ENCODE assay signal across 17 cellular contexts in the genomic region with DNA sequence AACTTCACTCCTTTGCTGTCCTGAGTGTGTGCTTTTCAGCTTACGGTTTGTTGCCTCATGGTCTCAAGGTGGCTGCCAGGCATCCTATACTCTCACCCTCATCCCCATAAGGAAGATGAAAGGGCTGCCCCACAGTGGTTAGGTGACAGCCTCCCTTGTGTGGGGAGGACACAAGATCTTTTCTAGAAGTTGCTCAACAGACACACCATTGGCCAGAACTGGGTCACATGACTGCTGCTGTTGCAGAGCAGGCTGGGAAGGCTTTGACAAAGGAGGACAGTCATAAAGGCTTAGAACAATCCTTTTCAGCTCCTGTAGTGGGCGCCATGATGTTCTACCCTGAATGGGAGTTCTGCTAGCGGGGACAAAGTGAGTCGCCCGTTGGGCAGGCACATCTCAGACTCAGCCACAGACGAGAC.
A peak's percentile ranks its signal among the peaks of the same experiment; 100 is the strongest.
DNase-seq lines count a peak whose midpoint lies in the region; ATAC-seq, FAIRE-seq and TF ChIP-seq lines count a peak whose summit lies in the region.
"Had no signal": no experiment of that assay in that cellular context is flagged by ENCODE, and none has a peak within 500 bp of the region (broad histone marks: within the 10 kb centered on the region; RNA-seq: fewer than 3 reads in every experiment).

No MANE protein-coding gene starts in this region.

- no peak overlapping the region for H3K9ac ChIP-seq in GM12878 (ENCODE audit: control insufficient read depth, insufficient read depth, low read length)
- H3K9ac ChIP-seq in neural progenitor cell = no peak overlapping the region

- FAIRE-seq in GM12878 (lab: Jason Lieb, UNC) = no peak
- FAIRE-seq: GM12892 had no signal

- ATAC-seq in activated CD4-positive, alpha-beta T cell treated with anti-CD3 and anti-CD28 coated beads for 36 hours = peak; percentile 30
- ATAC-seq in GM12878 (no peak), GM21390 (IDR thresholded peaks at IDR 0.05; ENCODE audit: unreplicated experiment) (no peak)
- ATAC-seq: natural killer cell treated with Interleukin-12 subunit alpha and Interleukin-12 subunit beta and Interleukin-15 and Interleukin-18, amount 100 ng/mL, for 72 hours had no signal

- no TSS peak for BruUV-seq in GM12878 (replicated peaks; lab: Mats Ljungman, UMichigan)

- TF ChIP-seq EP300 in GM12878 (IDR thresholded peaks at IDR 0.05; ENCODE audit: borderline replicate concordance in 1 of 2, control insufficient read depth in 1 of 2, low read depth in 2 of 2, low read length in 2 of 2) = no peak

- SMC1A ChIA-PET in GM12878 (lab: Charles Lee; ENCODE audit: uncharacterized antibody, unreplicated experiment) = no interaction called here

- H3K79me2 ChIP-seq in GM12878 (ENCODE audit: control insufficient read depth, insufficient read depth, low read length) (no peaks in the 10 kb centered on the region), neural progenitor cell (ENCODE audit: low read depth) (no peaks in the 10 kb centered on the region)

- no peaks in the 10 kb centered on the region for H3K27me3 ChIP-seq in GM12878 (replicated peaks in 1 of 2; ENCODE audit: control insufficient read depth in 2 of 2, insufficient read depth in 2 of 2, low read length in 1 of 2)
- no peaks in the 10 kb centered on the region for H3K27me3 ChIP-seq in neural progenitor cell

- H3K36me3 Mint-ChIP-seq in activated CD4-positive, alpha-beta T cell treated with anti-CD3 and anti-CD28 coated beads for 36 hours (ENCODE audit: low read depth) = peaks cover 9% of the 10 kb centered on the region
- H3K36me3 Mint-ChIP-seq in neural progenitor cell = peaks cover 8% of the 10 kb centered on the region
- H3K36me3 Mint-ChIP-seq: natural killer cell treated with Interleukin-12 subunit alpha and Interleukin-12 subunit beta and Interleukin-15 and Interleukin-18, amount 100 ng/mL, for 72 hours had no signal

- no peaks in the 10 kb centered on the region for H3K27me3 Mint-ChIP-seq in activated CD4-positive, alpha-beta T cell treated with anti-CD3 and anti-CD28 coated beads for 36 hours
- peaks cover 3% of the 10 kb centered on the region for H3K27me3 Mint-ChIP-seq in neural progenitor cell (ENCODE audit: insufficient read depth, low read depth)

- CTCF ChIA-PET in activated CD4-positive, alpha-beta T cell treated with anti-CD3 and anti-CD28 coated beads for 36 hours (lab: Charles Lee) = no interaction called here
- CTCF ChIA-PET in GM12878 (lab: Yijun Ruan, JAX) = no interaction called here

- H3K4me1 ChIP-seq in GM12878 (ENCODE audit: control insufficient read depth, insufficient read depth, low read length) = no peaks in the 10 kb centered on the region
- H3K4me1 ChIP-seq in neural progenitor cell = peaks cover 16% of the 10 kb centered on the region

- RAD21 ChIA-PET in GM12878 (lab: Charles Lee; ENCODE audit: unreplicated experiment) = no interaction called here

- H3K9me3 ChIP-seq in GM12878 (replicated peaks; ENCODE audit: control insufficient read depth, insufficient read depth, low read length) (no peaks in the 10 kb centered on the region; the same call in 2 of the 3 replicates), neural progenitor cell (ENCODE audit: low read depth) (no peaks in the 10 kb centered on the region)
- H3K9me3 ChIP-seq: thoracic aorta had no signal

- POLR2A ChIA-PET in activated CD4-positive, alpha-beta T cell treated with anti-CD3 and anti-CD28 coated beads for 36 hours (lab: Charles Lee) = no interaction called here
- POLR2A ChIA-PET in GM12878 (lab: Charles Lee) = no interaction called here

- 73% methylated on average over 6 of the region's 6 CpGs for WGBS in GM12878 (ENCODE audit: insufficient coverage, insufficient replicate concordance, low lambda C conversion rate, missing lambda C conversion rate)

- H3K4me2 ChIP-seq in GM12878 (ENCODE audit: control insufficient read depth, insufficient read depth) (no peak overlapping the region), neural progenitor cell (no peak overlapping the region)

- no peak overlapping the region for H2AFZ ChIP-seq in GM12878 (ENCODE audit: control insufficient read depth, low read depth, low read length)
- H2AFZ ChIP-seq in neural progenitor cell (replicated peaks) = no peak overlapping the region

- no peak overlapping the region for H3K4me3 Mint-ChIP-seq in activated CD4-positive, alpha-beta T cell treated with anti-CD3 and anti-CD28 coated beads for 36 hours
- no peak overlapping the region for H3K4me3 Mint-ChIP-seq in neural progenitor cell
- H3K4me3 Mint-ChIP-seq: activated naive CD4-positive, alpha-beta T cell treated with anti-CD3 and anti-CD28 coated beads for 36 hours; CD4-positive, alpha-beta T cell; natural killer cell treated with Interleukin-12 subunit alpha and Interleukin-12 subunit beta and Interleukin-15 and Interleukin-18, amount 100 ng/mL, for 72 hours had no signal

- TF ChIP-seq POLR2A in GM12878 (IDR thresholded peaks at IDR 0.05; ENCODE audit: low read depth, low read length) = no peak

- intact Hi-C loops in activated CD4-positive, alpha-beta T cell treated with anti-CD3 and anti-CD28 coated beads for 36 hours (cut with DNase I, micrococcal nuclease) = loop anchor here in 1 of 2 experiments (10.0 kb wide), 1 partner anchor 116 kb away; no protein-coding TSS in a partner anchor
- intact Hi-C loops in GM12878 (cut with micrococcal nuclease; ENCODE audit: unreplicated experiment) = no loop called here

- no peak for TF ChIP-seq CTCF in GM12878 (IDR thresholded peaks at IDR 0.05 in 2 of 3, conservative IDR thresholded peaks at IDR 0.05 in 1 of 3; ENCODE audit: control insufficient read depth in 2 of 3, extremely low read depth in 1 of 3, insufficient read depth in 1 of 3, low read depth in 3 of 3, low read length in 3 of 3)
- TF ChIP-seq CTCF in neural progenitor cell (IDR thresholded peaks at IDR 0.05) = no peak

- no peak for TF ChIP-seq RAD21 in GM12878 (IDR thresholded peaks at IDR 0.05; ENCODE audit: insufficient read depth, low read depth, low read length)

- H3F3A ChIP-seq in neural progenitor cell (ENCODE audit: low read depth) = peaks cover 13% of the 10 kb centered on the region

- H3K9me3 Mint-ChIP-seq in activated CD4-positive, alpha-beta T cell treated with anti-CD3 and anti-CD28 coated beads for 36 hours (ENCODE audit: low read depth) = no peaks in the 10 kb centered on the region
- peaks cover 2% of the 10 kb centered on the region for H3K9me3 Mint-ChIP-seq in neural progenitor cell
- H3K9me3 Mint-ChIP-seq: CD4-positive, alpha-beta T cell; natural killer cell treated with Interleukin-12 subunit alpha and Interleukin-12 subunit beta and Interleukin-15 and Interleukin-18, amount 100 ng/mL, for 72 hours had no signal

- H3K27ac ChIP-seq in GM12878 (ENCODE audit: control insufficient read depth, insufficient read depth) = no peak overlapping the region
- H3K27ac ChIP-seq in neural progenitor cell = no peak overlapping the region
- H3K27ac ChIP-seq: thoracic aorta had no signal

- H3K36me3 ChIP-seq in GM12878 (ENCODE audit: control insufficient read depth in 2 of 2, insufficient read depth in 2 of 2, low read length in 1 of 2) (no peaks in the 10 kb centered on the region), neural progenitor cell (no peaks in the 10 kb centered on the region)
- H3K36me3 ChIP-seq: thoracic aorta had no signal

- peak; percentile 21 for DNase-seq in activated CD4-positive, alpha-beta T cell treated with anti-CD3 and anti-CD28 coated beads for 36 hours
- no peak for DNase-seq in activated CD4-positive, alpha-beta T cell treated with anti-CD3 and anti-CD28 coated beads, Interleukin-2, amount 50 U/mL, for 1 hour
- peak; percentile 54 for DNase-seq in M059J (ENCODE audit: low read depth)
- DNase-seq in GM12878 (ENCODE audit: low read depth, low spot score) = no peak
- DNase-seq in neural progenitor cell (ENCODE audit: low spot score) = no peak
- DNase-seq in NCI-H524 treated with DMSO at 0.1 percent for 48 hours (lab: John Stamatoyannopoulos, UW) = no peak
- no peak for DNase-seq in NCI-H2171 treated with DMSO at 0.1 percent for 48 hours (lab: John Stamatoyannopoulos, UW)
- DNase-seq: activated CD8-positive, alpha-beta memory T cell treated with anti-CD3 and anti-CD28 coated beads, Interleukin-2, amount 50 U/mL, for 4 hours; activated naive CD4-positive, alpha-beta T cell treated with anti-CD3 and anti-CD28 coated beads for 36 hours; CD4-positive, alpha-beta T cell; NCI-H1105 treated with DMSO at 0.1 percent for 48 hours; NCI-H446; retina had no signal

- H3K4me3 ChIP-seq in GM12878 (no peak overlapping the region), neural progenitor cell (no peak overlapping the region)
- H3K4me3 ChIP-seq: thoracic aorta had no signal

- in situ Hi-C loops in GM12878 (cut with MboI) = no loop called here

- H3K4me1 Mint-ChIP-seq in activated CD4-positive, alpha-beta T cell treated with anti-CD3 and anti-CD28 coated beads for 36 hours = no peaks in the 10 kb centered on the region
- peaks cover 21% of the 10 kb centered on the region for H3K4me1 Mint-ChIP-seq in neural progenitor cell

- H4K20me1 ChIP-seq in GM12878 (ENCODE audit: control insufficient read depth, insufficient read depth) (no peaks in the 10 kb centered on the region), neural progenitor cell (ENCODE audit: low read depth) (no peaks in the 10 kb centered on the region)

- H3K27ac Mint-ChIP-seq in activated CD4-positive, alpha-beta T cell treated with anti-CD3 and anti-CD28 coated beads for 36 hours = no peak overlapping the region
- peak overlapping the region; percentile 21 for H3K27ac Mint-ChIP-seq in neural progenitor cell
- H3K27ac Mint-ChIP-seq: activated naive CD4-positive, alpha-beta T cell treated with anti-CD3 and anti-CD28 coated beads for 36 hours; CD4-positive, alpha-beta T cell; natural killer cell treated with Interleukin-12 subunit alpha and Interleukin-12 subunit beta and Interleukin-15 and Interleukin-18, amount 100 ng/mL, for 72 hours had no signal

TF ChIP-seq in GM12878, 131 proteins besides CTCF, POLR2A, EP300 and RAD21:
- TF ChIP-seq FOS (IDR thresholded peaks at IDR 0.05; ENCODE audit: borderline replicate concordance, extremely low read depth, insufficient read length) (no peak), SMARCA5 (IDR thresholded peaks at IDR 0.05) (0 out of 2 replicates have a peak, but pooled peaks have one; percentile 20)

Comparison
In these comparisons a context has a peak if more than half of its experiments do, and no peak if none do; other contexts are left out.
1. DNase-seq: peak in activated CD4-positive, alpha-beta T cell treated with anti-CD3 and anti-CD28 coated beads for 36 hours (single experiment) and M059J (single experiment); none in activated CD4-positive, alpha-beta T cell treated with anti-CD3 and anti-CD28 coated beads, Interleukin-2, amount 50 U/mL, for 1 hour (single experiment), GM12878 (single experiment), neural progenitor cell (single experiment), NCI-H524 treated with DMSO at 0.1 percent for 48 hours (single experiment) and NCI-H2171 treated with DMSO at 0.1 percent for 48 hours (single experiment).